In genomic region chr6:15183979-15184378, GRCh38 we compare ENCODE assay signal across 18 cellular contexts.
A peak's percentile ranks its signal among the peaks of the same experiment; 100 is the strongest.
DNase-seq lines count a peak whose midpoint lies in the region; ATAC-seq and TF ChIP-seq lines count a peak whose summit lies in the region.
"Had no signal": no experiment of that assay in that cellular context is flagged by ENCODE, and none has a peak within 500 bp of the region (broad histone marks: within the 10 kb centered on the region; RNA-seq: fewer than 3 reads in every experiment).

No MANE protein-coding gene starts in this region.

- no peaks in the 10 kb centered on the region for H3K27me3 ChIP-seq in GM06990 (replicated peaks; ENCODE audit: control insufficient read depth, insufficient read depth, low read length)
- H3K27me3 ChIP-seq in OCI-LY3 (ENCODE audit: low read depth, low read length), result no peaks in the 10 kb centered on the region
- H3K27me3 ChIP-seq: BE2C, breast epithelium, dorsolateral prefrontal cortex, esophagus muscularis mucosa, pancreas had no signal

- H3K36me3 ChIP-seq in GM06990 (ENCODE audit: control insufficient read depth, insufficient read depth, low read length) (no peaks in the 10 kb centered on the region), OCI-LY3 (replicated peaks; ENCODE audit: low read depth, low read length) (no peaks in the 10 kb centered on the region)
- H3K36me3 ChIP-seq: BE2C, breast epithelium, esophagus muscularis mucosa, pancreas, thoracic aorta, WERI-Rb-1 had no signal

- H3K27ac ChIP-seq in OCI-LY3 (ENCODE audit: low read length), result peak overlapping the region; percentile 88
- H3K27ac ChIP-seq: breast epithelium, dorsolateral prefrontal cortex, esophagus muscularis mucosa, pancreas, thoracic aorta, WERI-Rb-1 had no signal

- 0 out of 2 replicates have a peak overlapping the region, but pooled peaks have one; percentile 12 for H2AFZ ChIP-seq in OCI-LY3 (ENCODE audit: low read depth, low read length)

- no peak for ATAC-seq in HG03354 (IDR thresholded peaks at IDR 0.05; ENCODE audit: poor library complexity, severe bottlenecking, unreplicated experiment)
- ATAC-seq: pancreas had no signal

- TF ChIP-seq CTCF in GM06990 (IDR thresholded peaks at IDR 0.05; ENCODE audit: insufficient read depth, low read length, poor library complexity, severe bottlenecking) (no peak), OCI-LY3 (IDR thresholded peaks at IDR 0.05; ENCODE audit: low read depth, low read length) (no peak), GM20000 (IDR thresholded peaks at IDR 0.05; ENCODE audit: extremely low read depth, missing control alignments) (no peak)

- peak; percentile 24 for DNase-seq in GM06990 (ENCODE audit: extremely low read depth, insufficient read length)
- peak; percentile 44 for DNase-seq in activated naive CD4-positive, alpha-beta T cell treated with anti-CD3 and anti-CD28 coated beads, Interleukin-2, amount 50 U/mL, for 16 hours
- peak; percentile 43 for DNase-seq in stimulated activated CD4-positive, alpha-beta T cell treated with anti-CD3 and anti-CD28 coated beads, Interleukin-4, amount 100 ng/mL, for 24 hours
- DNase-seq in NCI-H1436 treated with DMSO at 0.1 percent for 48 hours (lab: John Stamatoyannopoulos, UW), result no peak
- DNase-seq in GM20000 (ENCODE audit: low spot score), result no peak
- DNase-seq: BE2C, dorsolateral prefrontal cortex, GDM1, immature natural killer cell, Karpas-422, NCI-H1105 treated with DMSO at 0.1 percent for 48 hours, pancreas, WERI-Rb-1 had no signal

- no peaks in the 10 kb centered on the region for H3K79me2 ChIP-seq in OCI-LY3 (ENCODE audit: low read length)

- H3K4me3 ChIP-seq in GM06990 (replicated peaks; ENCODE audit: low read depth, low read length), result no peak overlapping the region
- 0 out of 2 replicates have a peak overlapping the region, but pooled peaks have one; percentile 1 for H3K4me3 ChIP-seq in OCI-LY3 (ENCODE audit: low read length)
- H3K4me3 ChIP-seq: breast epithelium, dorsolateral prefrontal cortex, esophagus muscularis mucosa, pancreas, thoracic aorta had no signal

- H3K4me1 ChIP-seq in OCI-LY3 (ENCODE audit: low read length), result peaks cover 19% of the 10 kb centered on the region
- H3K4me1 ChIP-seq: BE2C, breast epithelium, esophagus muscularis mucosa, pancreas had no signal

- peak overlapping the region; percentile 49 for H3K4me2 ChIP-seq in OCI-LY3 (ENCODE audit: low read length)

- H3K9ac ChIP-seq in OCI-LY3 (ENCODE audit: low read length), result peak overlapping the region; percentile 47; the same call in 1 of the 2 replicates

- no peaks in the 10 kb centered on the region for H4K20me1 ChIP-seq in OCI-LY3 (ENCODE audit: insufficient read depth, low read length)

- H3K9me3 ChIP-seq in OCI-LY3 (ENCODE audit: insufficient read depth, low read length), result no peaks in the 10 kb centered on the region
- H3K9me3 ChIP-seq: BE2C, breast epithelium, esophagus muscularis mucosa, pancreas, thoracic aorta had no signal

Comparison
In these comparisons a context has a peak if more than half of its experiments do, and no peak if none do; other contexts are left out.
1. DNase-seq: peak in GM06990 (single experiment), activated naive CD4-positive, alpha-beta T cell treated with anti-CD3 and anti-CD28 coated beads, Interleukin-2, amount 50 U/mL, for 16 hours (single experiment) and stimulated activated CD4-positive, alpha-beta T cell treated with anti-CD3 and anti-CD28 coated beads, Interleukin-4, amount 100 ng/mL, for 24 hours (single experiment); none in NCI-H1436 treated with DMSO at 0.1 percent for 48 hours (single experiment) and GM20000 (single experiment).